Comparison of ENCODE assay signal across 2 cellular contexts in the genomic region with DNA sequence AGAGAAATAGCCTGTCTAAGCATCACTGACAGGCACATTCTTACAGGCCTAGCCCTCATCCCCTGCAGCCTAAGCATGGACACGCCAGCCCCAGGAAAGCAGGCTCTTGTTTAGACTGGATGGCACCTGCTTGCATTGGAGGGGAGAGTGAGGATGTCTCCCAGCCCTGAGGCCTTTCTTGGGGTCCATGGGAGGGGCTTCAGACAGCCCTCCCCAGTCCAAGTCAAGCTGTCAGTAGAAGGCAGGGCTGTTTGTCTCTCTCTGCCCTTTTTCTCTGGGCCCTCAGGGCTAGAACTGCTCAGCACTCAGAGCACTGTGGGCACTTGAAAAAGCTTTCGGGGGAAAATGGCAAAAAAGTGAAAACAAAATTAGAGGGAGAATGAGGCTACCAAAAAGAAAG.
TF ChIP-seq lines count a peak whose summit lies in the region.

No MANE protein-coding gene starts in this region.

TF ChIP-seq in GM23338, 12 proteins besides CTCF, POLR2A, EP300 and RAD21 (continued from another document):
- TF ChIP-seq, protein P1, sequence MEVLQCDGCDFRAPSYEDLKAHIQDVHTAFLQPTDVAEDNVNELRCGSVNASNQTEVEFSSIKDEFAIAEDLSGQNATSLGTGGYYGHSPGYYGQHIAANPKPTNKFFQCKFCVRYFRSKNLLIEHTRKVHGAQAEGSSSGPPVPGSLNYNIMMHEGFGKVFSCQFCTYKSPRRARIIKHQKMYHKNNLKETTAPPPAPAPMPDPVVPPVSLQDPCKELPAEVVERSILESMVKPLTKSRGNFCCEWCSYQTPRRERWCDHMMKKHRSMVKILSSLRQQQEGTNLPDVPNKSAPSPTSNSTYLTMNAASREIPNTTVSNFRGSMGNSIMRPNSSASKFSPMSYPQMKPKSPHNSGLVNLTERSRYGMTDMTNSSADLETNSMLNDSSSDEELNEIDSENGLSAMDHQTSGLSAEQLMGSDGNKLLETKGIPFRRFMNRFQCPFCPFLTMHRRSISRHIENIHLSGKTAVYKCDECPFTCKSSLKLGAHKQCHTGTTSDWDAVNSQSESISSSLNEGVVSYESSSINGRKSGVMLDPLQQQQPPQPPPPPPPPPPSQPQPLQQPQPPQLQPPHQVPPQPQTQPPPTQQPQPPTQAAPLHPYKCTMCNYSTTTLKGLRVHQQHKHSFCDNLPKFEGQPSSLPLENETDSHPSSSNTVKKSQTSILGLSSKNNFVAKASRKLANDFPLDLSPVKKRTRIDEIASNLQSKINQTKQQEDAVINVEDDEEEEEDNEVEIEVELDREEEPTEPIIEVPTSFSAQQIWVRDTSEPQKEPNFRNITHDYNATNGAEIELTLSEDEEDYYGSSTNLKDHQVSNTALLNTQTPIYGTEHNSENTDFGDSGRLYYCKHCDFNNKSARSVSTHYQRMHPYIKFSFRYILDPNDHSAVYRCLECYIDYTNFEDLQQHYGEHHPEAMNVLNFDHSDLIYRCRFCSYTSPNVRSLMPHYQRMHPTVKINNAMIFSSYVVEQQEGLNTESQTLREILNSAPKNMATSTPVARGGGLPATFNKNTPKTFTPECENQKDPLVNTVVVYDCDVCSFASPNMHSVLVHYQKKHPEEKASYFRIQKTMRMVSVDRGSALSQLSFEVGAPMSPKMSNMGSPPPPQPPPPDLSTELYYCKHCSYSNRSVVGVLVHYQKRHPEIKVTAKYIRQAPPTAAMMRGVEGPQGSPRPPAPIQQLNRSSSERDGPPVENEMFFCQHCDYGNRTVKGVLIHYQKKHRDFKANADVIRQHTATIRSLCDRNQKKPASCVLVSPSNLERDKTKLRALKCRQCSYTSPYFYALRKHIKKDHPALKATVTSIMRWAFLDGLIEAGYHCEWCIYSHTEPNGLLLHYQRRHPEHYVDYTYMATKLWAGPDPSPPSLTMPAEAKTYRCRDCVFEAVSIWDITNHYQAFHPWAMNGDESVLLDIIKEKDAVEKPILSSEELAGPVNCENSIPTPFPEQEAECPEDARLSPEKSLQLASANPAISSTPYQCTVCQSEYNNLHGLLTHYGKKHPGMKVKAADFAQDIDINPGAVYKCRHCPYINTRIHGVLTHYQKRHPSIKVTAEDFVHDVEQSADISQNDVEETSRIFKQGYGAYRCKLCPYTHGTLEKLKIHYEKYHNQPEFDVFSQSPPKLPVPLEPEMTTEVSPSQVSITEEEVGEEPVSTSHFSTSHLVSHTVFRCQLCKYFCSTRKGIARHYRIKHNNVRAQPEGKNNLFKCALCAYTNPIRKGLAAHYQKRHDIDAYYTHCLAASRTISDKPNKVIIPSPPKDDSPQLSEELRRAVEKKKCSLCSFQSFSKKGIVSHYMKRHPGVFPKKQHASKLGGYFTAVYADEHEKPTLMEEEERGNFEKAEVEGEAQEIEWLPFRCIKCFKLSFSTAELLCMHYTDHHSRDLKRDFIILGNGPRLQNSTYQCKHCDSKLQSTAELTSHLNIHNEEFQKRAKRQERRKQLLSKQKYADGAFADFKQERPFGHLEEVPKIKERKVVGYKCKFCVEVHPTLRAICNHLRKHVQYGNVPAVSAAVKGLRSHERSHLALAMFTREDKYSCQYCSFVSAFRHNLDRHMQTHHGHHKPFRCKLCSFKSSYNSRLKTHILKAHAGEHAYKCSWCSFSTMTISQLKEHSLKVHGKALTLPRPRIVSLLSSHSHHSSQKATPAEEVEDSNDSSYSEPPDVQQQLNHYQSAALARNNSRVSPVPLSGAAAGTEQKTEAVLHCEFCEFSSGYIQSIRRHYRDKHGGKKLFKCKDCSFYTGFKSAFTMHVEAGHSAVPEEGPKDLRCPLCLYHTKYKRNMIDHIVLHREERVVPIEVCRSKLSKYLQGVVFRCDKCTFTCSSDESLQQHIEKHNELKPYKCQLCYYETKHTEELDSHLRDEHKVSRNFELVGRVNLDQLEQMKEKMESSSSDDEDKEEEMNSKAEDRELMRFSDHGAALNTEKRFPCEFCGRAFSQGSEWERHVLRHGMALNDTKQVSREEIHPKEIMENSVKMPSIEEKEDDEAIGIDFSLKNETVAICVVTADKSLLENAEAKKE (CRISPR knock-in tag; IDR thresholded peaks at IDR 0.05), result no peak
- TF ChIP-seq EZH2phosphoT487 (IDR thresholded peaks at IDR 0.05; ENCODE audit: unreplicated experiment) (no peak), ZNF331 (CRISPR knock-in tag; IDR thresholded peaks at IDR 0.05; ENCODE audit: low read depth) (no peak), ZNF114 (CRISPR knock-in tag; IDR thresholded peaks at IDR 0.05) (no peak), EZH2 (IDR thresholded peaks at IDR 0.05; ENCODE audit: low read depth, unreplicated experiment) (no peak), JUNB (IDR thresholded peaks at IDR 0.05; ENCODE audit: unreplicated experiment) (no peak), STAT1 (IDR thresholded peaks at IDR 0.05; ENCODE audit: unreplicated experiment) (no peak), CREB1 (CRISPR knock-in tag; IDR thresholded peaks at IDR 0.05; ENCODE audit: low read depth) (no peak)
- TF ChIP-seq, protein P2, sequence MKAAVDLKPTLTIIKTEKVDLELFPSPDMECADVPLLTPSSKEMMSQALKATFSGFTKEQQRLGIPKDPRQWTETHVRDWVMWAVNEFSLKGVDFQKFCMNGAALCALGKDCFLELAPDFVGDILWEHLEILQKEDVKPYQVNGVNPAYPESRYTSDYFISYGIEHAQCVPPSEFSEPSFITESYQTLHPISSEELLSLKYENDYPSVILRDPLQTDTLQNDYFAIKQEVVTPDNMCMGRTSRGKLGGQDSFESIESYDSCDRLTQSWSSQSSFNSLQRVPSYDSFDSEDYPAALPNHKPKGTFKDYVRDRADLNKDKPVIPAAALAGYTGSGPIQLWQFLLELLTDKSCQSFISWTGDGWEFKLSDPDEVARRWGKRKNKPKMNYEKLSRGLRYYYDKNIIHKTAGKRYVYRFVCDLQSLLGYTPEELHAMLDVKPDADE (IDR thresholded peaks at IDR 0.05), result no peak
- TF ChIP-seq, protein P3, sequence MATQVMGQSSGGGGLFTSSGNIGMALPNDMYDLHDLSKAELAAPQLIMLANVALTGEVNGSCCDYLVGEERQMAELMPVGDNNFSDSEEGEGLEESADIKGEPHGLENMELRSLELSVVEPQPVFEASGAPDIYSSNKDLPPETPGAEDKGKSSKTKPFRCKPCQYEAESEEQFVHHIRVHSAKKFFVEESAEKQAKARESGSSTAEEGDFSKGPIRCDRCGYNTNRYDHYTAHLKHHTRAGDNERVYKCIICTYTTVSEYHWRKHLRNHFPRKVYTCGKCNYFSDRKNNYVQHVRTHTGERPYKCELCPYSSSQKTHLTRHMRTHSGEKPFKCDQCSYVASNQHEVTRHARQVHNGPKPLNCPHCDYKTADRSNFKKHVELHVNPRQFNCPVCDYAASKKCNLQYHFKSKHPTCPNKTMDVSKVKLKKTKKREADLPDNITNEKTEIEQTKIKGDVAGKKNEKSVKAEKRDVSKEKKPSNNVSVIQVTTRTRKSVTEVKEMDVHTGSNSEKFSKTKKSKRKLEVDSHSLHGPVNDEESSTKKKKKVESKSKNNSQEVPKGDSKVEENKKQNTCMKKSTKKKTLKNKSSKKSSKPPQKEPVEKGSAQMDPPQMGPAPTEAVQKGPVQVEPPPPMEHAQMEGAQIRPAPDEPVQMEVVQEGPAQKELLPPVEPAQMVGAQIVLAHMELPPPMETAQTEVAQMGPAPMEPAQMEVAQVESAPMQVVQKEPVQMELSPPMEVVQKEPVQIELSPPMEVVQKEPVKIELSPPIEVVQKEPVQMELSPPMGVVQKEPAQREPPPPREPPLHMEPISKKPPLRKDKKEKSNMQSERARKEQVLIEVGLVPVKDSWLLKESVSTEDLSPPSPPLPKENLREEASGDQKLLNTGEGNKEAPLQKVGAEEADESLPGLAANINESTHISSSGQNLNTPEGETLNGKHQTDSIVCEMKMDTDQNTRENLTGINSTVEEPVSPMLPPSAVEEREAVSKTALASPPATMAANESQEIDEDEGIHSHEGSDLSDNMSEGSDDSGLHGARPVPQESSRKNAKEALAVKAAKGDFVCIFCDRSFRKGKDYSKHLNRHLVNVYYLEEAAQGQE (IDR thresholded peaks at IDR 0.05; ENCODE audit: unreplicated experiment), result no peak

TF ChIP-seq in SK-N-SH treated with all-trans-retinoic acid at 6 μM for 48 hours, 23 proteins besides CTCF, POLR2A, EP300 and RAD21 (continued from another document):
- TF ChIP-seq, protein P4, sequence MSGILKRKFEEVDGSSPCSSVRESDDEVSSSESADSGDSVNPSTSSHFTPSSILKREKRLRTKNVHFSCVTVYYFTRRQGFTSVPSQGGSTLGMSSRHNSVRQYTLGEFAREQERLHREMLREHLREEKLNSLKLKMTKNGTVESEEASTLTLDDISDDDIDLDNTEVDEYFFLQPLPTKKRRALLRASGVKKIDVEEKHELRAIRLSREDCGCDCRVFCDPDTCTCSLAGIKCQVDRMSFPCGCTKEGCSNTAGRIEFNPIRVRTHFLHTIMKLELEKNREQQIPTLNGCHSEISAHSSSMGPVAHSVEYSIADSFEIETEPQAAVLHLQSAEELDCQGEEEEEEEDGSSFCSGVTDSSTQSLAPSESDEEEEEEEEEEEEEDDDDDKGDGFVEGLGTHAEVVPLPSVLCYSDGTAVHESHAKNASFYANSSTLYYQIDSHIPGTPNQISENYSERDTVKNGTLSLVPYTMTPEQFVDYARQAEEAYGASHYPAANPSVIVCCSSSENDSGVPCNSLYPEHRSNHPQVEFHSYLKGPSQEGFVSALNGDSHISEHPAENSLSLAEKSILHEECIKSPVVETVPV (CRISPR knock-in tag; IDR thresholded peaks at IDR 0.05), result no peak
- TF ChIP-seq TOX (CRISPR knock-in tag; IDR thresholded peaks at IDR 0.05; ENCODE audit: borderline replicate concordance), result no peak
